In genomic region chr11:20161230-20161918, GRCh38 we compare ENCODE assay signal across 1 cellular context.
TF ChIP-seq lines count a peak whose summit lies in the region.

No MANE protein-coding gene starts in this region.

TF ChIP-seq in endothelial cell of umbilical vein, 7 proteins besides CTCF, POLR2A, EP300 and RAD21:
- TF ChIP-seq EZH2 (IDR thresholded peaks at IDR 0.05; ENCODE audit: borderline replicate concordance, low read depth, low read length, severe bottlenecking) (peak; percentile 86), FOS (IDR thresholded peaks at IDR 0.05; ENCODE audit: borderline replicate concordance, insufficient read depth, low read length) (no peak)
